In genomic region chr3:73687081-73688004, GRCh38 we compare ENCODE assay signal across 1 cellular context.
TF ChIP-seq lines count a peak whose summit lies in the region.

No MANE protein-coding gene starts in this region.

TF ChIP-seq in SK-N-SH treated with all-trans-retinoic acid at 6 μM for 48 hours, 23 proteins besides CTCF, POLR2A, EP300 and RAD21 (continued from another document):
- no peak for TF ChIP-seq PATZ1 (CRISPR knock-in tag; IDR thresholded peaks at IDR 0.05; ENCODE audit: borderline replicate concordance)
- peak; percentile 78 for TF ChIP-seq TCF4 (CRISPR knock-in tag; IDR thresholded peaks at IDR 0.05; ENCODE audit: borderline replicate concordance)
